17 cellular contexts compared by ENCODE assay signal in genomic region chr9:21989440-21990189, GRCh38. TPM values are rescaled to one million over a fixed set of nuclear protein-coding genes. Genes with fewer than 3 reads are reported as not detected.
A peak's percentile ranks its signal among the peaks of the same experiment; 100 is the strongest.
DNase-seq lines count a peak whose midpoint lies in the region; ATAC-seq and TF ChIP-seq lines count a peak whose summit lies in the region.
"Had no signal": no experiment of that assay in that cellular context is flagged by ENCODE, and none has a peak within 500 bp of the region (broad histone marks: within the 10 kb centered on the region; RNA-seq: fewer than 3 reads in every experiment).

No MANE protein-coding gene starts in this region.

- H3K79me2 ChIP-seq in smooth muscle cell (ENCODE audit: low read depth) = peaks cover 24% of the 10 kb centered on the region

- no peak overlapping the region for H2AFZ ChIP-seq in smooth muscle cell (ENCODE audit: low read depth)

- TF ChIP-seq CTCF in RWPE2 (IDR thresholded peaks at IDR 0.05; ENCODE audit: poor library complexity, severe bottlenecking) (no peak), smooth muscle cell (IDR thresholded peaks at IDR 0.05; ENCODE audit: borderline replicate concordance, insufficient read depth, poor library complexity, severe bottlenecking) (no peak)

- peak overlapping the region; percentile 49 for H3K4me2 ChIP-seq in smooth muscle cell

- H3K27me3 ChIP-seq in RWPE2 (ENCODE audit: insufficient read depth, poor library complexity, severe bottlenecking) (no peaks in the 10 kb centered on the region), iPS-15b (ENCODE audit: control insufficient read depth, insufficient read depth, low read length) (peaks cover 95% of the 10 kb centered on the region), smooth muscle cell (ENCODE audit: low read depth) (peaks cover 55% of the 10 kb centered on the region)
- peaks cover 4% of the 10 kb centered on the region for H3K27me3 ChIP-seq in CD8-positive, alpha-beta memory T cell (ENCODE audit: insufficient read depth, low read length, poor library complexity, severe bottlenecking)

- POLR2A ChIA-PET in CD8-positive, alpha-beta memory T cell (lab: Charles Lee) = no interaction called here

- H3K9me3 ChIP-seq in RWPE2 (ENCODE audit: severe bottlenecking) (no peaks in the 10 kb centered on the region), iPS-15b (ENCODE audit: control insufficient read depth, insufficient read depth, low read length) (no peaks in the 10 kb centered on the region), smooth muscle cell (replicated peaks; ENCODE audit: low read depth) (no peaks in the 10 kb centered on the region)
- no peaks in the 10 kb centered on the region for H3K9me3 ChIP-seq in CD8-positive, alpha-beta memory T cell (ENCODE audit: low read length)
- H3K9me3 ChIP-seq: heart left ventricle had no signal

- DNase-seq in T-helper 2 cell treated with Interferon-gamma antibody and Interleukin-4, amounts not matched to agents 5 μg/mL and 100 μg/mL, for 36 hours (ENCODE audit: low spot score) = no peak
- no peak for DNase-seq in T-helper 2 cell
- no peak for DNase-seq in RWPE2 (ENCODE audit: low spot score)
- DNase-seq in smooth muscle cell (lab: John Stamatoyannopoulos, UW; ENCODE audit: unreplicated experiment) = no peak
- no peak for DNase-seq in CD8-positive, alpha-beta memory T cell
- no peak for DNase-seq in stimulated activated CD4-positive, alpha-beta T cell treated with anti-CD3 and anti-CD28 coated beads, Interleukin-12 subunit alpha, Interleukin-12 subunit beta, amount 100 ng/mL, for 4 hours
- DNase-seq: activated CD8-positive, alpha-beta memory T cell treated with anti-CD3 and anti-CD28 coated beads for 24 hours; activated naive CD4-positive, alpha-beta T cell treated with Interleukin-2 at 50 U/mL for 16 hours; COR-L47; heart left ventricle; NCI-H1694; NCI-H526 treated with DMSO at 0.1 percent for 48 hours; Right ventricle myocardium superior; small intestine had no signal

- no peak for ATAC-seq in RWPE2 (ENCODE audit: low read depth)
- no peak for ATAC-seq in GM18517 (IDR thresholded peaks at IDR 0.05; ENCODE audit: unreplicated experiment)
- ATAC-seq: heart left ventricle had no signal

- peaks cover 25% of the 10 kb centered on the region for H3K36me3 Mint-ChIP-seq in T-helper 2 cell treated with Interferon-gamma antibody and Interleukin-4, amounts not matched to agents 5 μg/mL and 100 μg/mL, for 36 hours (ENCODE audit: low read depth)
- peaks cover 0 to under 1% (median 0%) of the 10 kb centered on the region in 3 donors for H3K36me3 Mint-ChIP-seq in CD8-positive, alpha-beta memory T cell

- peaks cover 12% of the 10 kb centered on the region for H3K9me3 Mint-ChIP-seq in T-helper 2 cell treated with Interferon-gamma antibody and Interleukin-4, amounts not matched to agents 5 μg/mL and 100 μg/mL, for 36 hours
- H3K9me3 Mint-ChIP-seq in CD8-positive, alpha-beta memory T cell = no peaks in the 10 kb centered on the region
- H3K9me3 Mint-ChIP-seq: central memory CD8-positive, alpha-beta T cell had no signal

- H3K4me3 Mint-ChIP-seq in T-helper 2 cell treated with Interferon-gamma antibody and Interleukin-4, amounts not matched to agents 5 μg/mL and 100 μg/mL, for 36 hours = no peak overlapping the region
- no peak overlapping the region for H3K4me3 Mint-ChIP-seq in CD8-positive, alpha-beta memory T cell
- H3K4me3 Mint-ChIP-seq: central memory CD8-positive, alpha-beta T cell had no signal

- H3K27ac Mint-ChIP-seq in T-helper 2 cell treated with Interferon-gamma antibody and Interleukin-4, amounts not matched to agents 5 μg/mL and 100 μg/mL, for 36 hours = peak overlapping the region; percentile 45
- no peak overlapping the region for H3K27ac Mint-ChIP-seq in CD8-positive, alpha-beta memory T cell

- CTCF ChIA-PET in CD8-positive, alpha-beta memory T cell (lab: Charles Lee) = interaction anchor here (1.4 to 2.8 kb wide), 2 partner anchors 19 to 176 kb away, joined by 4 to 9 read pairs; partner anchors contain the start of gene CDKN2B

- H3K27me3 Mint-ChIP-seq in T-helper 2 cell treated with Interferon-gamma antibody and Interleukin-4, amounts not matched to agents 5 μg/mL and 100 μg/mL, for 36 hours (ENCODE audit: low read depth) = peaks cover 47% of the 10 kb centered on the region
- H3K27me3 Mint-ChIP-seq in CD8-positive, alpha-beta memory T cell = peaks cover 12 to 33% of the 10 kb centered on the region in 2 donors

- H3K27ac ChIP-seq in RWPE2 (ENCODE audit: poor library complexity, severe bottlenecking) = peak overlapping the region; percentile 89
- H3K27ac ChIP-seq in smooth muscle cell (ENCODE audit: low read depth) = no peak overlapping the region
- no peak overlapping the region for H3K27ac ChIP-seq in CD8-positive, alpha-beta memory T cell (ENCODE audit: low read depth, low read length)
- H3K27ac ChIP-seq: heart left ventricle had no signal

- peaks cover 64% of the 10 kb centered on the region for H3K36me3 ChIP-seq in RWPE2 (ENCODE audit: low read depth)
- no peaks in the 10 kb centered on the region for H3K36me3 ChIP-seq in iPS-15b (ENCODE audit: control insufficient read depth, insufficient read depth, low read length)
- H3K36me3 ChIP-seq in smooth muscle cell (ENCODE audit: low read depth) = no peaks in the 10 kb centered on the region
- H3K36me3 ChIP-seq in CD8-positive, alpha-beta memory T cell (ENCODE audit: insufficient read depth, low read length) = no peaks in the 10 kb centered on the region
- H3K36me3 ChIP-seq: heart left ventricle had no signal

- H3K9ac ChIP-seq in iPS-15b (ENCODE audit: low read depth, low read length) (no peak overlapping the region), smooth muscle cell (ENCODE audit: low read depth) (no peak overlapping the region)

- 24% methylated on average over 35 of the region's 35 CpGs for WGBS in smooth muscle cell (ENCODE audit: low lambda C conversion rate)

- H3K4me3 ChIP-seq in RWPE2 (ENCODE audit: severe bottlenecking) (no peak overlapping the region), iPS-15b (ENCODE audit: low read depth, low read length) (peak overlapping the region; percentile 39), smooth muscle cell (no peak overlapping the region)
- no peak overlapping the region for H3K4me3 ChIP-seq in CD8-positive, alpha-beta memory T cell (ENCODE audit: low read length)
- H3K4me3 ChIP-seq: heart left ventricle had no signal

- no peaks in the 10 kb centered on the region for H4K20me1 ChIP-seq in smooth muscle cell (ENCODE audit: low read depth)

- no peaks in the 10 kb centered on the region for H3F3A ChIP-seq in smooth muscle cell (ENCODE audit: low read depth)

- H3K4me1 Mint-ChIP-seq in T-helper 2 cell treated with Interferon-gamma antibody and Interleukin-4, amounts not matched to agents 5 μg/mL and 100 μg/mL, for 36 hours (ENCODE audit: low read depth) = peaks cover 24% of the 10 kb centered on the region
- H3K4me1 Mint-ChIP-seq in CD8-positive, alpha-beta memory T cell = peaks cover 12 to 24% (median 17%) of the 10 kb centered on the region in 3 donors

- H3K4me1 ChIP-seq in RWPE2 (ENCODE audit: insufficient read depth, poor library complexity, severe bottlenecking) (peaks cover 28% of the 10 kb centered on the region), iPS-15b (ENCODE audit: control insufficient read depth, insufficient read depth, low read length) (peaks cover 5% of the 10 kb centered on the region), smooth muscle cell (ENCODE audit: low read depth) (peaks cover 8% of the 10 kb centered on the region)
- peaks cover 12% of the 10 kb centered on the region for H3K4me1 ChIP-seq in CD8-positive, alpha-beta memory T cell (ENCODE audit: insufficient read depth, low read length)

RNA-seq across cellular contexts. Expression of gene CDKN2A, which starts 4.6 kb away (rescaled TPM):
- total RNA-seq in smooth muscle cell = 66.3 and 69.4 TPM in 2 replicates
- polyA plus RNA-seq in smooth muscle cell = 77.5 and 146 TPM in 2 replicates
- total RNA-seq in CD8-positive, alpha-beta memory T cell = 1 to 10 TPM; 3.9 to 4.1 TPM
- 6.8 TPM for polyA plus RNA-seq in CD8-positive, alpha-beta memory T cell
- polyA plus RNA-seq: heart left ventricle had no signal

RNA-seq across cellular contexts. Expression of gene CDKN2B-AS1, which starts 5.0 kb away (rescaled TPM):
- 23.7 and 38.5 TPM in 2 replicates for total RNA-seq in smooth muscle cell
- polyA plus RNA-seq in smooth muscle cell = 31.7 and 32.7 TPM in 2 replicates
- under 1 TPM; 0.58 to 0.74 TPM for total RNA-seq in CD8-positive, alpha-beta memory T cell
- polyA plus RNA-seq in CD8-positive, alpha-beta memory T cell = not detected
- total RNA-seq: Right ventricle myocardium superior had no signal
- polyA plus RNA-seq: heart left ventricle had no signal

RNA-seq across cellular contexts. Expression of gene CDKN2B, which starts 19.5 kb away (rescaled TPM):
- 184 and 192 TPM in 2 replicates for total RNA-seq in smooth muscle cell
- 116 and 157 TPM in 2 replicates for polyA plus RNA-seq in smooth muscle cell
- total RNA-seq in CD8-positive, alpha-beta memory T cell = under 1 TPM in 1 of 2 experiments, not detected in 1; 0.09 TPM
- polyA plus RNA-seq in CD8-positive, alpha-beta memory T cell = 0.16 TPM

Comparison
In these comparisons a context has a peak if more than half of its experiments do, and no peak if none do; other contexts are left out.
1. RNA of gene CDKN2A, which starts 4.6 kb away (total RNA-seq): 66.3 to 69.4 TPM in smooth muscle cell; 3.9 to 4.1 TPM in CD8-positive, alpha-beta memory T cell; every median in the first group is over 10 times any median in the second.
2. RNA of gene CDKN2B-AS1, which starts 5.0 kb away (total RNA-seq): 23.7 to 38.5 TPM in smooth muscle cell; 0.58 to 0.74 TPM in CD8-positive, alpha-beta memory T cell; every median in the first group is over 10 times any median in the second.
3. RNA of gene CDKN2B, which starts 19.5 kb away (total RNA-seq): 184 to 192 TPM in smooth muscle cell; 0.09 TPM in CD8-positive, alpha-beta memory T cell; every median in the first group is over 100 times any median in the second.